Comparison of ENCODE assay signal across 9 cellular contexts in the genomic region with DNA sequence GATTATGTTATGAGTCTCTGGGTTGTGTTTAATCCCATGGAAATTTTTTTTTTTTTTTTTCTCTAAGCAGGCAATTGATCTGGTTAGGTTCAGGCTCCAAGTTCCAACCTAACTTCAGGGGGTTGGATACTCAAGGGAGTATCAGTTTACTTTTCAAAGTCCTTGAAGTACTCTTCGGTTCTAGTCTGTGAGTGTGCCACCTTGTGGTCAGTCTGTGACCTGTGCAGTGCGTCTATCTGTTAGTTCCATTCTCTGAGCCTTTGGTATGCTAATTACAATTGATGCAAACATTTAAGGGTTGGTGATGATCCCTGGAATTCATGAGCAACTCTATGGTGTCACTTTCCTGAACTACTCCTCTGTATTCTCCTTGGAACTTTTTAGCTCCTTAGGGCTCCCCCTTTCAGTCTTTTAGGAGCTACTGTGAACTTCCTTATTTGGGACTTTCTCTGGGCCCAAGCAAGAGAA.
DNase-seq lines count a peak whose midpoint lies in the region; ATAC-seq and TF ChIP-seq lines count a peak whose summit lies in the region.
"Had no signal": no experiment of that assay in that cellular context is flagged by ENCODE, and none has a peak within 500 bp of the region (broad histone marks: within the 10 kb centered on the region; RNA-seq: fewer than 3 reads in every experiment).

No MANE protein-coding gene starts in this region.

- H3K4me3 Mint-ChIP-seq in activated CD4-positive, alpha-beta T cell treated with anti-CD3 and anti-CD28 coated beads, Interleukin-2, amount 10 ng/mL, durations not matched to agents 7 days and 5 days: no peak overlapping the region
- H3K4me3 Mint-ChIP-seq: activated naive CD4-positive, alpha-beta T cell treated with anti-CD3 and anti-CD28 coated beads, Interleukin-2, amount 50 U/mL, for 24 hours had no signal

- no peak overlapping the region for H3K27ac ChIP-seq in VCaP

- CTCF ChIA-PET in activated CD4-positive, alpha-beta T cell treated with anti-CD3 and anti-CD28 coated beads, Interleukin-2, amount 10 ng/mL, durations not matched to agents 7 days and 5 days (lab: Charles Lee): no interaction called here

- ATAC-seq in HG03442 (IDR thresholded peaks at IDR 0.05; ENCODE audit: unreplicated experiment): peak; percentile 85
- ATAC-seq in GM19467 (IDR thresholded peaks at IDR 0.05; ENCODE audit: unreplicated experiment): no peak

- H3K4me1 Mint-ChIP-seq in activated CD4-positive, alpha-beta T cell treated with anti-CD3 and anti-CD28 coated beads, Interleukin-2, amount 10 ng/mL, durations not matched to agents 7 days and 5 days: no peaks in the 10 kb centered on the region
- H3K4me1 Mint-ChIP-seq: activated naive CD4-positive, alpha-beta T cell treated with anti-CD3 and anti-CD28 coated beads, Interleukin-2, amount 50 U/mL, for 24 hours had no signal

- H3K9me3 Mint-ChIP-seq in activated CD4-positive, alpha-beta T cell treated with anti-CD3 and anti-CD28 coated beads, Interleukin-2, amount 10 ng/mL, durations not matched to agents 7 days and 5 days: peaks cover 10% of the 10 kb centered on the region

- no peaks in the 10 kb centered on the region for H3K36me3 Mint-ChIP-seq in activated CD4-positive, alpha-beta T cell treated with anti-CD3 and anti-CD28 coated beads, Interleukin-2, amount 10 ng/mL, durations not matched to agents 7 days and 5 days (ENCODE audit: low read depth)
- H3K36me3 Mint-ChIP-seq: activated naive CD4-positive, alpha-beta T cell treated with anti-CD3 and anti-CD28 coated beads, Interleukin-2, amount 50 U/mL, for 24 hours had no signal

- POLR2A ChIA-PET in activated CD4-positive, alpha-beta T cell treated with anti-CD3 and anti-CD28 coated beads, Interleukin-2, amount 10 ng/mL, durations not matched to agents 7 days and 5 days (lab: Charles Lee): no interaction called here

- H3K27me3 Mint-ChIP-seq in activated CD4-positive, alpha-beta T cell treated with anti-CD3 and anti-CD28 coated beads, Interleukin-2, amount 10 ng/mL, durations not matched to agents 7 days and 5 days: no peaks in the 10 kb centered on the region

- H3K27ac Mint-ChIP-seq in activated CD4-positive, alpha-beta T cell treated with anti-CD3 and anti-CD28 coated beads, Interleukin-2, amount 10 ng/mL, durations not matched to agents 7 days and 5 days: no peak overlapping the region
- H3K27ac Mint-ChIP-seq: activated naive CD4-positive, alpha-beta T cell treated with anti-CD3 and anti-CD28 coated beads, Interleukin-2, amount 50 U/mL, for 24 hours had no signal

- peak; percentile 43 for DNase-seq in activated CD4-positive, alpha-beta T cell treated with anti-CD3 and anti-CD28 coated beads, Interleukin-2, amount 10 ng/mL, durations not matched to agents 7 days and 5 days
- no peak for DNase-seq in activated CD4-positive, alpha-beta T cell treated with anti-CD3 and anti-CD28 coated beads, Interleukin-2, amount 50 U/mL, for 1 hour
- peak; percentile 69 for DNase-seq in iris pigment epithelial cell (ENCODE audit: low read depth)
- no peak for DNase-seq in GM19240 (ENCODE audit: insufficient read length, low spot score)
- no peak for DNase-seq in NCI-H226

- TF ChIP-seq CTCF in VCaP (conservative IDR thresholded peaks at IDR 0.05): peak; percentile 51

Comparison
In these comparisons a context has a peak if more than half of its experiments do, and no peak if none do; other contexts are left out.
1. DNase-seq: peak in activated CD4-positive, alpha-beta T cell treated with anti-CD3 and anti-CD28 coated beads, Interleukin-2, amount 10 ng/mL, durations not matched to agents 7 days and 5 days (single experiment) and iris pigment epithelial cell (single experiment); none in activated CD4-positive, alpha-beta T cell treated with anti-CD3 and anti-CD28 coated beads, Interleukin-2, amount 50 U/mL, for 1 hour (single experiment), GM19240 (single experiment) and NCI-H226 (single experiment).